Comparison of ENCODE assay signal across 1 cellular context in genomic region chr21:42124826-42125570, GRCh38.
TF ChIP-seq lines count a peak whose summit lies in the region.

No MANE protein-coding gene starts in this region.

TF ChIP-seq in HCT116, 20 proteins besides CTCF, POLR2A, EP300 and RAD21 (continued from another document):
- TF ChIP-seq TCF7L2 (IDR thresholded peaks at IDR 0.05; ENCODE audit: borderline replicate concordance, extremely low read depth, insufficient read depth, insufficient read length), result no peak
- TF ChIP-seq POLR2AphosphoS5 (IDR thresholded peaks at IDR 0.05; ENCODE audit: low read depth, low read length), result no peak
- TF ChIP-seq ZFX (IDR thresholded peaks at IDR 0.05), result no peak
- no peak for TF ChIP-seq MAX (IDR thresholded peaks at IDR 0.05)
- TF ChIP-seq FOSL1 (IDR thresholded peaks at IDR 0.05; ENCODE audit: low read depth), result no peak
- no peak for TF ChIP-seq CBX3 (IDR thresholded peaks at IDR 0.05; ENCODE audit: low read depth)
- TF ChIP-seq EZH2phosphoT487 (IDR thresholded peaks at IDR 0.05; ENCODE audit: borderline replicate concordance), result no peak
- TF ChIP-seq, protein P1, sequence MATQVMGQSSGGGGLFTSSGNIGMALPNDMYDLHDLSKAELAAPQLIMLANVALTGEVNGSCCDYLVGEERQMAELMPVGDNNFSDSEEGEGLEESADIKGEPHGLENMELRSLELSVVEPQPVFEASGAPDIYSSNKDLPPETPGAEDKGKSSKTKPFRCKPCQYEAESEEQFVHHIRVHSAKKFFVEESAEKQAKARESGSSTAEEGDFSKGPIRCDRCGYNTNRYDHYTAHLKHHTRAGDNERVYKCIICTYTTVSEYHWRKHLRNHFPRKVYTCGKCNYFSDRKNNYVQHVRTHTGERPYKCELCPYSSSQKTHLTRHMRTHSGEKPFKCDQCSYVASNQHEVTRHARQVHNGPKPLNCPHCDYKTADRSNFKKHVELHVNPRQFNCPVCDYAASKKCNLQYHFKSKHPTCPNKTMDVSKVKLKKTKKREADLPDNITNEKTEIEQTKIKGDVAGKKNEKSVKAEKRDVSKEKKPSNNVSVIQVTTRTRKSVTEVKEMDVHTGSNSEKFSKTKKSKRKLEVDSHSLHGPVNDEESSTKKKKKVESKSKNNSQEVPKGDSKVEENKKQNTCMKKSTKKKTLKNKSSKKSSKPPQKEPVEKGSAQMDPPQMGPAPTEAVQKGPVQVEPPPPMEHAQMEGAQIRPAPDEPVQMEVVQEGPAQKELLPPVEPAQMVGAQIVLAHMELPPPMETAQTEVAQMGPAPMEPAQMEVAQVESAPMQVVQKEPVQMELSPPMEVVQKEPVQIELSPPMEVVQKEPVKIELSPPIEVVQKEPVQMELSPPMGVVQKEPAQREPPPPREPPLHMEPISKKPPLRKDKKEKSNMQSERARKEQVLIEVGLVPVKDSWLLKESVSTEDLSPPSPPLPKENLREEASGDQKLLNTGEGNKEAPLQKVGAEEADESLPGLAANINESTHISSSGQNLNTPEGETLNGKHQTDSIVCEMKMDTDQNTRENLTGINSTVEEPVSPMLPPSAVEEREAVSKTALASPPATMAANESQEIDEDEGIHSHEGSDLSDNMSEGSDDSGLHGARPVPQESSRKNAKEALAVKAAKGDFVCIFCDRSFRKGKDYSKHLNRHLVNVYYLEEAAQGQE (IDR thresholded peaks at IDR 0.05; ENCODE audit: low read depth), result no peak
- no peak for TF ChIP-seq CEBPB (IDR thresholded peaks at IDR 0.05; ENCODE audit: low read depth)
